21 cellular contexts compared by ENCODE assay signal in genomic region chr9:89854715-89855475, GRCh38.
DNase-seq lines count a peak whose midpoint lies in the region; ATAC-seq, FAIRE-seq and TF ChIP-seq lines count a peak whose summit lies in the region.
"Had no signal": no experiment of that assay in that cellular context is flagged by ENCODE, and none has a peak within 500 bp of the region (broad histone marks: within the 10 kb centered on the region; RNA-seq: fewer than 3 reads in every experiment).

No MANE protein-coding gene starts in this region.

- peaks cover 25% of the 10 kb centered on the region for H3K27me3 Mint-ChIP-seq in activated naive CD8-positive, alpha-beta T cell treated with anti-CD3 and anti-CD28 coated beads, Interleukin-2, amount 10 ng/mL, durations not matched to agents 7 days and 5 days
- H3K27me3 Mint-ChIP-seq in activated naive CD8-positive, alpha-beta T cell treated with anti-CD3 and anti-CD28 coated beads for 36 hours: no peaks in the 10 kb centered on the region

- no peaks in the 10 kb centered on the region for H3K4me1 ChIP-seq in HepG2 (ENCODE audit: insufficient read depth, low read length)

- FAIRE-seq in HepG2 (lab: Jason Lieb, UNC): no peak
- FAIRE-seq: D721Med, H54 had no signal

- no peak for TF ChIP-seq RAD21 in HepG2 (CRISPR knock-in tag; IDR thresholded peaks at IDR 0.05)

- no peak for TF ChIP-seq POLR2A in HepG2 (IDR thresholded peaks at IDR 0.05; ENCODE audit: insufficient read depth in 1 of 2, low read depth in 2 of 2, low read length in 2 of 2)

- no peak for TF ChIP-seq CTCF in HepG2 (CRISPR knock-in tag; IDR thresholded peaks at IDR 0.05)

- peaks cover 9% of the 10 kb centered on the region for H3K4me1 Mint-ChIP-seq in activated naive CD8-positive, alpha-beta T cell treated with anti-CD3 and anti-CD28 coated beads, Interleukin-2, amount 10 ng/mL, durations not matched to agents 7 days and 5 days
- peaks cover 2% of the 10 kb centered on the region for H3K4me1 Mint-ChIP-seq in activated naive CD8-positive, alpha-beta T cell treated with anti-CD3 and anti-CD28 coated beads for 36 hours
- H3K4me1 Mint-ChIP-seq in stimulated activated effector memory CD8-positive, alpha-beta T cell treated with anti-CD3 and anti-CD28 coated beads, Interleukin-12 subunit alpha, Interleukin-12 subunit beta, amount 100 ng/mL, for 72 hours: peaks cover 10% of the 10 kb centered on the region
- H3K4me1 Mint-ChIP-seq: CD8-positive, alpha-beta memory T cell had no signal

- BruUV-seq in HepG2 (replicated peaks; lab: Mats Ljungman, UMichigan): no TSS peak

- no peak overlapping the region for H3K27ac Mint-ChIP-seq in activated naive CD8-positive, alpha-beta T cell treated with anti-CD3 and anti-CD28 coated beads, Interleukin-2, amount 10 ng/mL, durations not matched to agents 7 days and 5 days
- H3K27ac Mint-ChIP-seq in activated naive CD8-positive, alpha-beta T cell treated with anti-CD3 and anti-CD28 coated beads for 36 hours: no peak overlapping the region
- H3K27ac Mint-ChIP-seq in stimulated activated effector memory CD8-positive, alpha-beta T cell treated with anti-CD3 and anti-CD28 coated beads, Interleukin-12 subunit alpha, Interleukin-12 subunit beta, amount 100 ng/mL, for 72 hours: no peak overlapping the region
- H3K27ac Mint-ChIP-seq: CD8-positive, alpha-beta memory T cell; HFFc6 had no signal

- H3K4me3 Mint-ChIP-seq in activated naive CD8-positive, alpha-beta T cell treated with anti-CD3 and anti-CD28 coated beads, Interleukin-2, amount 10 ng/mL, durations not matched to agents 7 days and 5 days: no peak overlapping the region
- no peak overlapping the region for H3K4me3 Mint-ChIP-seq in activated naive CD8-positive, alpha-beta T cell treated with anti-CD3 and anti-CD28 coated beads for 36 hours
- H3K4me3 Mint-ChIP-seq in stimulated activated effector memory CD8-positive, alpha-beta T cell treated with anti-CD3 and anti-CD28 coated beads, Interleukin-12 subunit alpha, Interleukin-12 subunit beta, amount 100 ng/mL, for 72 hours: no peak overlapping the region
- H3K4me3 Mint-ChIP-seq: CD8-positive, alpha-beta memory T cell; HFFc6 had no signal

- CTCF ChIA-PET in HepG2 (lab: Yijun Ruan, JAX; ENCODE audit: low intra/inter-chr PET ratio, low total read pairs): no interaction called here

- DNase-seq in activated naive CD8-positive, alpha-beta T cell treated with anti-CD3 and anti-CD28 coated beads, Interleukin-2, amount 10 ng/mL, durations not matched to agents 7 days and 5 days: peak; percentile 8
- no peak for DNase-seq in activated naive CD8-positive, alpha-beta T cell treated with anti-CD3 and anti-CD28 coated beads for 36 hours
- DNase-seq in activated CD8-positive, alpha-beta memory T cell treated with anti-CD3 and anti-CD28 coated beads, Interleukin-2, amount 50 U/mL, for 48 hours: peak; percentile 7
- DNase-seq in left lobe of liver (ENCODE audit: low spot score) (peak; percentile 19), NCI-H2081 treated with DMSO at 0.1 percent for 48 hours (lab: John Stamatoyannopoulos, UW) (no peak), HepG2 (ENCODE audit: low spot score) (no peak), GM19238 (ENCODE audit: insufficient read length, low spot score) (no peak)
- no peak for DNase-seq in stimulated activated effector memory CD8-positive, alpha-beta T cell treated with anti-CD3 and anti-CD28 coated beads, Interleukin-12 subunit alpha, Interleukin-12 subunit beta, amount 100 ng/mL, for 72 hours (ENCODE audit: low spot score in 2 of 2)
- DNase-seq: CD8-positive, alpha-beta memory T cell; HFFc6; KG1; NCI-H1105 treated with DMSO at 0.1 percent for 48 hours; NCI-H1694 treated with DMSO at 0.1 percent for 48 hours; NCI-H2107; NCI-H2227 treated with DMSO at 0.1 percent for 48 hours; NCI-H510A treated with DMSO at 0.1 percent for 48 hours; NCI-H774; Right ventricle myocardium superior had no signal

- H3K9ac ChIP-seq in HepG2 (ENCODE audit: insufficient read depth, low read depth, low read length): no peak overlapping the region
- H3K9ac ChIP-seq: BLaER1 treated with 17β-estradiol and CSF1 and Interleukin-3, amounts not matched to agents 10 nM and 100 nM had no signal

- no peaks in the 10 kb centered on the region for H3K79me2 ChIP-seq in HepG2 (ENCODE audit: insufficient read depth, low read length)

- H3K36me3 ChIP-seq in HepG2 (replicated peaks in 1 of 2; ENCODE audit: control insufficient read depth in 1 of 2, insufficient read depth in 2 of 2, low read length in 2 of 2): no peaks in the 10 kb centered on the region
- H3K36me3 ChIP-seq: BLaER1 treated with 17β-estradiol and CSF1 and Interleukin-3, amounts not matched to agents 10 nM and 100 nM had no signal

- no peak for TF ChIP-seq EP300 in HepG2 (IDR thresholded peaks at IDR 0.05; ENCODE audit: low read depth in 2 of 2, low read length in 2 of 2)
- TF ChIP-seq EP300 in HepG2 (CRISPR knock-in tag; IDR thresholded peaks at IDR 0.05; ENCODE audit: borderline replicate concordance): no peak

- H2AFZ ChIP-seq in HepG2 (ENCODE audit: low read length): no peak overlapping the region

- 15% methylated on average over 11 of the region's 11 CpGs for WGBS in HepG2 (ENCODE audit: low lambda C conversion rate)

- no peaks in the 10 kb centered on the region for H3K36me3 Mint-ChIP-seq in activated naive CD8-positive, alpha-beta T cell treated with anti-CD3 and anti-CD28 coated beads, Interleukin-2, amount 10 ng/mL, durations not matched to agents 7 days and 5 days
- H3K36me3 Mint-ChIP-seq in activated naive CD8-positive, alpha-beta T cell treated with anti-CD3 and anti-CD28 coated beads for 36 hours: no peaks in the 10 kb centered on the region
- H3K36me3 Mint-ChIP-seq in stimulated activated effector memory CD8-positive, alpha-beta T cell treated with anti-CD3 and anti-CD28 coated beads, Interleukin-12 subunit alpha, Interleukin-12 subunit beta, amount 100 ng/mL, for 72 hours: no peaks in the 10 kb centered on the region
- H3K36me3 Mint-ChIP-seq: CD8-positive, alpha-beta memory T cell had no signal

- intact Hi-C loops in HepG2 (cut with micrococcal nuclease; ENCODE audit: unreplicated experiment): no loop called here

- in situ Hi-C loops in HepG2 (cut with HindIII; ENCODE audit: extremely low pct_ligation_motif_present, low pct_unique_long_range_greater_than_20kb): no loop called here

- POLR2A ChIA-PET in activated naive CD8-positive, alpha-beta T cell treated with anti-CD3 and anti-CD28 coated beads, Interleukin-2, amount 10 ng/mL, durations not matched to agents 7 days and 5 days (lab: Charles Lee): no interaction called here
- POLR2A ChIA-PET in HepG2 (lab: Yijun Ruan, JAX): no interaction called here

- H4K20me1 ChIP-seq in HepG2 (ENCODE audit: insufficient read depth, low read length): no peaks in the 10 kb centered on the region
- H4K20me1 ChIP-seq: BLaER1 treated with 17β-estradiol and CSF1 and Interleukin-3, amounts not matched to agents 10 nM and 100 nM had no signal

- H3K9me3 Mint-ChIP-seq in activated naive CD8-positive, alpha-beta T cell treated with anti-CD3 and anti-CD28 coated beads, Interleukin-2, amount 10 ng/mL, durations not matched to agents 7 days and 5 days: no peaks in the 10 kb centered on the region
- peaks cover 3% of the 10 kb centered on the region for H3K9me3 Mint-ChIP-seq in activated naive CD8-positive, alpha-beta T cell treated with anti-CD3 and anti-CD28 coated beads for 36 hours
- H3K9me3 Mint-ChIP-seq in stimulated activated effector memory CD8-positive, alpha-beta T cell treated with anti-CD3 and anti-CD28 coated beads, Interleukin-12 subunit alpha, Interleukin-12 subunit beta, amount 100 ng/mL, for 72 hours: no peaks in the 10 kb centered on the region

- no peak overlapping the region for H3K27ac ChIP-seq in HepG2 (ENCODE audit: extremely low read length, insufficient read depth, low read length)
- H3K27ac ChIP-seq: BLaER1 treated with 17β-estradiol and CSF1 and Interleukin-3, amounts not matched to agents 10 nM and 100 nM had no signal

- H3K9me3 ChIP-seq in HepG2 (ENCODE audit: low read length): no peaks in the 10 kb centered on the region

- H3K4me2 ChIP-seq in HepG2 (ENCODE audit: low read depth, low read length): no peak overlapping the region
- H3K4me2 ChIP-seq: BLaER1 treated with 17β-estradiol and CSF1 and Interleukin-3, amounts not matched to agents 10 nM and 100 nM had no signal

- H3K27me3 ChIP-seq in HepG2 (ENCODE audit: control insufficient read depth in 1 of 2, insufficient read depth in 2 of 2, low read length in 2 of 2): no peaks in the 10 kb centered on the region; a peak in 1 of 5 replicates
- H3K27me3 ChIP-seq: BLaER1 treated with 17β-estradiol and CSF1 and Interleukin-3, amounts not matched to agents 10 nM and 100 nM had no signal

- no peak for ATAC-seq in activated naive CD8-positive, alpha-beta T cell treated with anti-CD3 and anti-CD28 coated beads, Interleukin-2, amount 10 ng/mL, durations not matched to agents 7 days and 5 days (ENCODE audit: low read depth)
- no peak for ATAC-seq in left lobe of liver
- ATAC-seq in stimulated activated effector memory CD8-positive, alpha-beta T cell treated with anti-CD3 and anti-CD28 coated beads, Interleukin-12 subunit alpha, Interleukin-12 subunit beta, amount 100 ng/mL, for 72 hours: peak; percentile 27
- ATAC-seq in HepG2: no peak

- H3K4me3 ChIP-seq in HepG2 (replicated peaks in 1 of 3; ENCODE audit: insufficient read depth in 1 of 3, low read depth in 2 of 3, low read length in 3 of 3): no peak overlapping the region
- H3K4me3 ChIP-seq: BLaER1 treated with 17β-estradiol and CSF1 and Interleukin-3, amounts not matched to agents 10 nM and 100 nM had no signal

TF ChIP-seq in HepG2, 621 proteins besides CTCF, POLR2A, EP300 and RAD21 (continues in another document):
- TF ChIP-seq ZNF776 (CRISPR knock-in tag; IDR thresholded peaks at IDR 0.05): no peak
- no peak for TF ChIP-seq NFE2 (CRISPR knock-in tag; IDR thresholded peaks at IDR 0.05)
- TF ChIP-seq ZNF615 (CRISPR knock-in tag; IDR thresholded peaks at IDR 0.05; ENCODE audit: borderline replicate concordance): no peak
- TF ChIP-seq SCMH1 (CRISPR knock-in tag; IDR thresholded peaks at IDR 0.05; ENCODE audit: borderline replicate concordance): no peak
- no peak for TF ChIP-seq BHLHE40 (IDR thresholded peaks at IDR 0.05; ENCODE audit: low read length)
- no peak for TF ChIP-seq ZNF18 (CRISPR knock-in tag; IDR thresholded peaks at IDR 0.05; ENCODE audit: insufficient replicate concordance)
- no peak for TF ChIP-seq FOXM1 (CRISPR knock-in tag; IDR thresholded peaks at IDR 0.05)
- TF ChIP-seq NBN (conservative IDR thresholded peaks at IDR 0.05): no peak

Comparison
In these comparisons a context has a peak if more than half of its experiments do, and no peak if none do; other contexts are left out.
1. DNase-seq: peak in activated naive CD8-positive, alpha-beta T cell treated with anti-CD3 and anti-CD28 coated beads, Interleukin-2, amount 10 ng/mL, durations not matched to agents 7 days and 5 days (single experiment), activated CD8-positive, alpha-beta memory T cell treated with anti-CD3 and anti-CD28 coated beads, Interleukin-2, amount 50 U/mL, for 48 hours (single experiment) and left lobe of liver (single experiment); none in activated naive CD8-positive, alpha-beta T cell treated with anti-CD3 and anti-CD28 coated beads for 36 hours (single experiment), stimulated activated effector memory CD8-positive, alpha-beta T cell treated with anti-CD3 and anti-CD28 coated beads, Interleukin-12 subunit alpha, Interleukin-12 subunit beta, amount 100 ng/mL, for 72 hours (0 of 2), NCI-H2081 treated with DMSO at 0.1 percent for 48 hours (single experiment), HepG2 (single experiment) and GM19238 (single experiment).